1 cellular context compared by ENCODE assay signal in genomic region chr11:119853581-119854360, GRCh38.
TF ChIP-seq lines count a peak whose summit lies in the region.

No MANE protein-coding gene starts in this region.

TF ChIP-seq in H1, 55 proteins besides CTCF, POLR2A, EP300 and RAD21:
- TF ChIP-seq SP4 (IDR thresholded peaks at IDR 0.05; ENCODE audit: low read length) (no peak), NANOG (IDR thresholded peaks at IDR 0.05; ENCODE audit: insufficient read depth, low read depth, low read length, poor library complexity, severe bottlenecking) (no peak), PHF8 (conservative IDR thresholded peaks at IDR 0.05; ENCODE audit: low read depth, low read length) (no peak), KDM5A (IDR thresholded peaks at IDR 0.05; ENCODE audit: low read length) (no peak), CHD1 (IDR thresholded peaks at IDR 0.05; ENCODE audit: low read depth, low read length) (no peak), BACH1 (IDR thresholded peaks at IDR 0.05; ENCODE audit: low read length) (no peak), POU5F1 (IDR thresholded peaks at IDR 0.05; ENCODE audit: low read depth, low read length) (no peak), MAFK (IDR thresholded peaks at IDR 0.05; ENCODE audit: low read depth, low read length) (no peak), CEBPB (IDR thresholded peaks at IDR 0.05; ENCODE audit: low read depth, low read length) (no peak), CHD7 (IDR thresholded peaks at IDR 0.05; ENCODE audit: insufficient replicate concordance, low read length) (no peak), ASH2L (IDR thresholded peaks at IDR 0.05; ENCODE audit: low read length) (no peak), TAF7 (optimal IDR thresholded peaks at IDR 0.05; ENCODE audit: borderline replicate concordance, low read depth, low read length) (no peak), CREB1 (IDR thresholded peaks at IDR 0.05) (no peak), KDM4A (IDR thresholded peaks at IDR 0.05; ENCODE audit: low read depth, low read length, severe bottlenecking) (no peak), SP1 (IDR thresholded peaks at IDR 0.05; ENCODE audit: low read depth, low read length) (no peak), SIN3A (conservative IDR thresholded peaks at IDR 0.05 in 1 of 2, IDR thresholded peaks at IDR 0.05 in 1 of 2; ENCODE audit: low read depth in 1 of 2, low read length in 2 of 2) (no peak), RBBP5 (IDR thresholded peaks at IDR 0.05; ENCODE audit: borderline replicate concordance, low read depth, low read length) (no peak)
- TF ChIP-seq, protein P1, sequence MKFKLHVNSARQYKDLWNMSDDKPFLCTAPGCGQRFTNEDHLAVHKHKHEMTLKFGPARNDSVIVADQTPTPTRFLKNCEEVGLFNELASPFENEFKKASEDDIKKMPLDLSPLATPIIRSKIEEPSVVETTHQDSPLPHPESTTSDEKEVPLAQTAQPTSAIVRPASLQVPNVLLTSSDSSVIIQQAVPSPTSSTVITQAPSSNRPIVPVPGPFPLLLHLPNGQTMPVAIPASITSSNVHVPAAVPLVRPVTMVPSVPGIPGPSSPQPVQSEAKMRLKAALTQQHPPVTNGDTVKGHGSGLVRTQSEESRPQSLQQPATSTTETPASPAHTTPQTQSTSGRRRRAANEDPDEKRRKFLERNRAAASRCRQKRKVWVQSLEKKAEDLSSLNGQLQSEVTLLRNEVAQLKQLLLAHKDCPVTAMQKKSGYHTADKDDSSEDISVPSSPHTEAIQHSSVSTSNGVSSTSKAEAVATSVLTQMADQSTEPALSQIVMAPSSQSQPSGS (IDR thresholded peaks at IDR 0.05; ENCODE audit: low read length), result no peak
